ENCODE assay signal across 18 cellular contexts in the genomic region with DNA sequence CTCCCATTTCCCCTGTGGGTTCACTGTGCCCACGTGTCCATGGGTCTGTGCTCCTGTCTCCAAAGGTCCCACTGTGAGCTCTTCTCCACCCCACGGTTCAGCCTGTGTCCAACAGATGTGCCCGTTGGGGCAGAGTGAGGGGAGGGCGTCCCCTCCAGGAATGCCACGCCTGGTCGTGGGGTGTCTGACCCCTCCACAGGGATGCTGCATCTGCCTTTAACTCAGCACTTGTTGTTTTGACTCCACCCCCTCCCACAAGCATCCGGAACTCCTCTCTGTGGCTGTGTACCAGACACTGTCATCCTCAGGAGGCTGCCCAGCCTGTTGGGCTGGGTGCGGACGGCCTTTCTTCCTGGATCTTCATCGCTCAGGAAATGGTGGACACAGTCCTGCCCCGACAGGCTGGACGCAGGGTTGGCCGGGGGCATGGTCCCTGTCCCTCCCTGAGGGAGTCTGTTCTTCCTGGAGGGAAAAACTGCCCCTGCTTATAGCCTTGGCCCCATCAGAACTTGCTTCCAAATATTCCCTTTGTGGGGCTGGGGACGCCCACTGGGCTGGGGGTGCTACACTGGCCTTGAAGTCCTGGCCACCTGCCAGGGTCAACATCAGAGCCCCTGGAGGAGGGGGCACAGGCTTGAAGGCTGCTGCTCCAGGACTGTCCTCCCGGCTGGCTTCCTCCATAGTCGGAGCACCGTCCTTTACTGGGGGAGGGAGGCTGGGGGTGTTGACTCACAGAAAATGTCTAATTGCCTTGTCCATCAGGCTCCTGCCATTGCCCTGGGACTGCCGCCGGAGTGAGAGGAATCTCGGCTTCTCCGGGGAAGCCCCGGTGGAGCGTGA.
DNase-seq lines count a peak whose midpoint lies in the region; ATAC-seq and TF ChIP-seq lines count a peak whose summit lies in the region.
"Had no signal": no experiment of that assay in that cellular context is flagged by ENCODE, and none has a peak within 500 bp of the region (broad histone marks: within the 10 kb centered on the region; RNA-seq: fewer than 3 reads in every experiment).

No MANE protein-coding gene starts in this region.

- H3K9me3 Mint-ChIP-seq in stimulated activated memory B cell treated with anti-CD40 and anti-IgM and Interleukin-4, amounts not matched to agents 10 μg/mL and 1 μg/mL and 100 μg/mL, for 72 hours, result peaks cover 10% of the 10 kb centered on the region
- H3K9me3 Mint-ChIP-seq: CD8-positive, alpha-beta T cell had no signal

- peak in 2 of 3 donors; percentile 10 to 34 for DNase-seq in Peyer's patch
- peak; percentile 37 for DNase-seq in left lobe of liver (ENCODE audit: low spot score)
- peak; percentile 50 for DNase-seq in sciatic nerve (ENCODE audit: low spot score)
- DNase-seq in AML-193 (lab: John Stamatoyannopoulos, UW), result no peak
- no peak for DNase-seq in dedifferentiated amniotic fluid mesenchymal stem cell (ENCODE audit: extremely low spot score)
- DNase-seq in COLO668 (lab: John Stamatoyannopoulos, UW; ENCODE audit: unreplicated experiment), result no peak
- DNase-seq: CD8-positive, alpha-beta T cell; DMS79; H9; MM.1S; NCI-H1092; NK-92 treated with Interleukin-12 subunit alpha and Interleukin-12 subunit beta, amount 100 ng/mL, for 24 hours; Right ventricle myocardium superior had no signal

- H3K27me3 ChIP-seq in BLaER1, result no peaks in the 10 kb centered on the region
- no peaks in the 10 kb centered on the region for H3K27me3 ChIP-seq in Peyer's patch
- H3K27me3 ChIP-seq: BLaER1 treated with 17β-estradiol and CSF1 and Interleukin-3, amounts not matched to agents 10 nM and 100 nM had no signal

- H3K4me3 ChIP-seq in BLaER1, result no peak overlapping the region
- H3K4me3 ChIP-seq in Peyer's patch, result no peak overlapping the region
- H3K4me3 ChIP-seq: A549; BLaER1 treated with 17β-estradiol and CSF1 and Interleukin-3, amounts not matched to agents 10 nM and 100 nM; SK-N-MC had no signal

- peaks cover 26% of the 10 kb centered on the region for H3K9me3 ChIP-seq in BLaER1
- H3K9me3 ChIP-seq in Peyer's patch, result no peaks in the 10 kb centered on the region
- H3K9me3 ChIP-seq: A549 had no signal

- H3K27ac ChIP-seq in BLaER1 (no peak overlapping the region), Peyer's patch (no peak overlapping the region)
- H3K27ac ChIP-seq: A549; BLaER1 treated with 17β-estradiol and CSF1 and Interleukin-3, amounts not matched to agents 10 nM and 100 nM; SK-N-MC had no signal

- no peak for ATAC-seq in left lobe of liver
- ATAC-seq in sciatic nerve, result no peak
- ATAC-seq in stimulated activated memory B cell treated with anti-CD40 and anti-IgM and Interleukin-4, amounts not matched to agents 10 μg/mL and 1 μg/mL and 100 μg/mL, for 72 hours, result no peak
- ATAC-seq: CD8-positive, alpha-beta T cell had no signal

- 0 out of 2 replicates have a peak overlapping the region, but pooled peaks have one; percentile 19 for H3K4me2 ChIP-seq in BLaER1
- H3K4me2 ChIP-seq: A549 had no signal

- no peaks in the 10 kb centered on the region for H4K20me1 ChIP-seq in BLaER1
- H4K20me1 ChIP-seq: BLaER1 treated with 17β-estradiol and CSF1 and Interleukin-3, amounts not matched to agents 10 nM and 100 nM had no signal

- no peak for TF ChIP-seq POLR2A in Peyer's patch (IDR thresholded peaks at IDR 0.05)

- no peak overlapping the region for H3K4me3 Mint-ChIP-seq in stimulated activated memory B cell treated with anti-CD40 and anti-IgM and Interleukin-4, amounts not matched to agents 10 μg/mL and 1 μg/mL and 100 μg/mL, for 72 hours
- H3K4me3 Mint-ChIP-seq: CD8-positive, alpha-beta T cell; H9 had no signal

- H3K4me1 Mint-ChIP-seq in stimulated activated memory B cell treated with anti-CD40 and anti-IgM and Interleukin-4, amounts not matched to agents 10 μg/mL and 1 μg/mL and 100 μg/mL, for 72 hours, result no peaks in the 10 kb centered on the region

- no peaks in the 10 kb centered on the region for H3K36me3 Mint-ChIP-seq in stimulated activated memory B cell treated with anti-CD40 and anti-IgM and Interleukin-4, amounts not matched to agents 10 μg/mL and 1 μg/mL and 100 μg/mL, for 72 hours
- H3K36me3 Mint-ChIP-seq: CD8-positive, alpha-beta T cell had no signal

- no peak overlapping the region for H3K27ac Mint-ChIP-seq in stimulated activated memory B cell treated with anti-CD40 and anti-IgM and Interleukin-4, amounts not matched to agents 10 μg/mL and 1 μg/mL and 100 μg/mL, for 72 hours
- H3K27ac Mint-ChIP-seq: CD8-positive, alpha-beta T cell; H9 had no signal

- no peak for TF ChIP-seq CTCF in Peyer's patch (IDR thresholded peaks at IDR 0.05)

- H3K9ac ChIP-seq in BLaER1, result no peak overlapping the region
- H3K9ac ChIP-seq: BLaER1 treated with 17β-estradiol and CSF1 and Interleukin-3, amounts not matched to agents 10 nM and 100 nM had no signal

- H3K4me1 ChIP-seq in BLaER1 (peaks cover 11% of the 10 kb centered on the region), Peyer's patch (no peaks in the 10 kb centered on the region)
- H3K4me1 ChIP-seq: A549 had no signal

- H3K36me3 ChIP-seq in BLaER1 (no peaks in the 10 kb centered on the region), Peyer's patch (no peaks in the 10 kb centered on the region)
- H3K36me3 ChIP-seq: BLaER1 treated with 17β-estradiol and CSF1 and Interleukin-3, amounts not matched to agents 10 nM and 100 nM had no signal

- intact Hi-C loops in sciatic nerve (cut with DNase I), result no loop called here

- peaks cover 8% of the 10 kb centered on the region for H3K27me3 Mint-ChIP-seq in stimulated activated memory B cell treated with anti-CD40 and anti-IgM and Interleukin-4, amounts not matched to agents 10 μg/mL and 1 μg/mL and 100 μg/mL, for 72 hours

Comparison
In these comparisons a context has a peak if more than half of its experiments do, and no peak if none do; other contexts are left out.
1. DNase-seq: peak in Peyer's patch (2 of 3), left lobe of liver (single experiment) and sciatic nerve (single experiment); none in AML-193 (0 of 2), dedifferentiated amniotic fluid mesenchymal stem cell (single experiment) and COLO668 (single experiment).